Comparison of ENCODE assay signal across 22 cellular contexts in the genomic region with DNA sequence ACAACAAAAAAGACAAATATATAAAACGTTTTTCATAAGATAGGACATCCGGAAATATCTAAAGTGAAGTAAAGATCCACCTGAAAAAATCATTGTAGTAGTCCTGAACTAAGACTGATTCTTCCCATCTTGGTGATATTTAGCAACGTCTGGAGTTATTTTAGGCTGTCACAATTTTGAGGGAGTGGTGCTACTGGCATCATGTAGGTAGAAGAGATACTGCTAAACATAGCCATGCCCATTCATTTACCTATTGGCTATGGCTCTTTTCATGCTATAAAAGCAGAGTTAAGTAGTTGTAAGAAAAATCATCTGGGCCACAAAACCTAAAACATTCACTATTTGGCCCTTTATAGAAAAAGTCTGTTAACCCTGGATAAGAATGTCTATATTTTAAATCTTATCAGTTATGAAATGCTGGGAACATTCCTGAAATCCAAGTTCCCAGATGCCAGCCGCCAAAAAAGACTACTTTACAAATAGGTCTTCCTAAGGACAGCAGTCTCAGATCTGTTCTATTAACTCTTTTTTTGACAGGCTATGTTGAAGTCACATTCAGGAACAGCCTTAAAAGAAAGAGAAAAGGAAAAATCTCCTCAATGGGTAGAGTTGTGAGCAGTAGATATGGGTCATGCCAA. TPM values are rescaled to one million over a fixed set of nuclear protein-coding genes. Genes with fewer than 3 reads are reported as not detected.
DNase-seq lines count a peak whose midpoint lies in the region; ATAC-seq and TF ChIP-seq lines count a peak whose summit lies in the region.
"Had no signal": no experiment of that assay in that cellular context is flagged by ENCODE, and none has a peak within 500 bp of the region (broad histone marks: within the 10 kb centered on the region; RNA-seq: fewer than 3 reads in every experiment).

No MANE protein-coding gene starts in this region.

- 0 out of 2 replicates have a peak overlapping the region, but pooled peaks have one; percentile 24 for H2AK5ac ChIP-seq in IMR-90 (ENCODE audit: low read depth, low read length)

- H2AK9ac ChIP-seq in IMR-90 (replicated peaks; ENCODE audit: low read depth, low read length, poor library complexity): no peak overlapping the region

- H3K36me3 Mint-ChIP-seq in CD4-positive, alpha-beta memory T cell: peaks cover 3 to 9% of the 10 kb centered on the region in 2 donors
- peaks cover 3% of the 10 kb centered on the region for H3K36me3 Mint-ChIP-seq in central memory CD8-positive, alpha-beta T cell (ENCODE audit: insufficient read depth)
- H3K36me3 Mint-ChIP-seq in naive thymus-derived CD8-positive, alpha-beta T cell: peaks cover 0 to 8% (median 2%) of the 10 kb centered on the region in 3 donors
- H3K36me3 Mint-ChIP-seq in activated CD4-positive, alpha-beta memory T cell treated with anti-CD3 and anti-CD28 coated beads, Interleukin-2, amount 10 ng/mL, durations not matched to agents 7 days and 5 days (ENCODE audit: low read depth): peaks cover 16% of the 10 kb centered on the region

- H3K4me3 Mint-ChIP-seq in CD4-positive, alpha-beta memory T cell: peak overlapping the region in 1 of 8 donors; percentile 15
- no peak overlapping the region for H3K4me3 Mint-ChIP-seq in central memory CD8-positive, alpha-beta T cell
- peak overlapping the region in 4 of 10 donors; percentile 20 to 53 (median 50) for H3K4me3 Mint-ChIP-seq in naive thymus-derived CD8-positive, alpha-beta T cell
- H3K4me3 Mint-ChIP-seq in activated CD4-positive, alpha-beta memory T cell treated with anti-CD3 and anti-CD28 coated beads, Interleukin-2, amount 10 ng/mL, durations not matched to agents 7 days and 5 days: no peak overlapping the region
- H3K4me3 Mint-ChIP-seq: activated naive CD4-positive, alpha-beta T cell treated with anti-CD3 and anti-CD28 coated beads, Interleukin-2, amount 10 ng/mL, durations not matched to agents 7 days and 5 days had no signal

- H4K8ac ChIP-seq in IMR-90 (ENCODE audit: low read depth in 2 of 2, low read length in 2 of 2): peak overlapping the region in 1 of 2 experiments; percentile 43; a peak in 2 of 4 replicates

- TF ChIP-seq POLR2A in IMR-90 (IDR thresholded peaks at IDR 0.05; ENCODE audit: low read depth, low read length): no peak

- H2AFZ ChIP-seq in IMR-90 (replicated peaks; ENCODE audit: low read length, poor library complexity): no peak overlapping the region

- H3K27me3 Mint-ChIP-seq in CD4-positive, alpha-beta memory T cell: no peaks in the 10 kb centered on the region
- no peaks in the 10 kb centered on the region for H3K27me3 Mint-ChIP-seq in central memory CD8-positive, alpha-beta T cell
- H3K27me3 Mint-ChIP-seq in naive thymus-derived CD8-positive, alpha-beta T cell: no peaks in the 10 kb centered on the region
- H3K27me3 Mint-ChIP-seq in activated CD4-positive, alpha-beta memory T cell treated with anti-CD3 and anti-CD28 coated beads, Interleukin-2, amount 10 ng/mL, durations not matched to agents 7 days and 5 days: no peaks in the 10 kb centered on the region
- H3K27me3 Mint-ChIP-seq: activated naive CD4-positive, alpha-beta T cell treated with anti-CD3 and anti-CD28 coated beads, Interleukin-2, amount 10 ng/mL, durations not matched to agents 7 days and 5 days; T-cell had no signal

- peak overlapping the region; percentile 64; the same call in 1 of the 2 replicates for H3K18ac ChIP-seq in IMR-90 (ENCODE audit: low read depth, low read length)

- H3K27me3 ChIP-seq in CD4-positive, alpha-beta memory T cell (ENCODE audit: insufficient read depth, low read length): no peaks in the 10 kb centered on the region
- H3K27me3 ChIP-seq in IMR-90 (ENCODE audit: control insufficient read depth, insufficient read depth, low read length): no peaks in the 10 kb centered on the region
- H3K27me3 ChIP-seq: body of pancreas, stomach had no signal

- H3K4me1 Mint-ChIP-seq in CD4-positive, alpha-beta memory T cell: peaks cover 45 to 68% (median 58%) of the 10 kb centered on the region in 4 donors
- peaks cover 49% of the 10 kb centered on the region for H3K4me1 Mint-ChIP-seq in central memory CD8-positive, alpha-beta T cell
- H3K4me1 Mint-ChIP-seq in naive thymus-derived CD8-positive, alpha-beta T cell: peaks cover 37 to 65% (median 62%) of the 10 kb centered on the region in 4 donors
- peaks cover 19% of the 10 kb centered on the region for H3K4me1 Mint-ChIP-seq in activated CD4-positive, alpha-beta memory T cell treated with anti-CD3 and anti-CD28 coated beads, Interleukin-2, amount 10 ng/mL, durations not matched to agents 7 days and 5 days

- H2BK20ac ChIP-seq in IMR-90 (ENCODE audit: low read depth, low read length): peak overlapping the region; percentile 35; the same call in 1 of the 2 replicates

- no peak overlapping the region for H3K9ac ChIP-seq in IMR-90 (ENCODE audit: low read depth, low read length)

- H3K36me3 ChIP-seq in CD4-positive, alpha-beta memory T cell (ENCODE audit: insufficient read depth, low read length): no peaks in the 10 kb centered on the region
- H3K36me3 ChIP-seq in IMR-90 (ENCODE audit: control insufficient read depth, insufficient read depth, low read length): no peaks in the 10 kb centered on the region
- H3K36me3 ChIP-seq: prostate gland had no signal

- WGBS in IMR-90 (ENCODE audit: extremely low coverage in 2 of 2, insufficient read length in 1 of 2), 2 experiments: 100% methylated on average over 1 of the region's 4 CpGs; no CpG with 5 or more reads in 1 of the 2 experiments

- no peak overlapping the region for H3K56ac ChIP-seq in IMR-90 (ENCODE audit: extremely low read depth, insufficient read depth, low read length)

- H3K9me1 ChIP-seq in IMR-90 (ENCODE audit: insufficient read depth, low read length): peaks cover 13% of the 10 kb centered on the region

- no peak for DNase-seq in CD4-positive, alpha-beta memory T cell
- DNase-seq in IMR-90: peak; percentile 34
- no peak for DNase-seq in central memory CD8-positive, alpha-beta T cell (ENCODE audit: low spot score in 2 of 2)
- no peak for DNase-seq in naive thymus-derived CD8-positive, alpha-beta T cell
- DNase-seq in GM13976 (ENCODE audit: low spot score): no peak
- DNase-seq in activated CD4-positive, alpha-beta memory T cell treated with anti-CD3 and anti-CD28 coated beads, Interleukin-2, amount 10 ng/mL, durations not matched to agents 7 days and 5 days: no peak
- DNase-seq in ACHN: no peak
- DNase-seq: activated naive CD4-positive, alpha-beta T cell treated with anti-CD3 and anti-CD28 coated beads, Interleukin-2, amount 10 ng/mL, durations not matched to agents 7 days and 5 days; body of pancreas; COR-L47; GF-D8; Karpas-422; kidney; MV-4-11; NCI-H2171; NCI-H524 treated with DMSO at 0.1 percent for 48 hours; NK-92 treated with Interleukin-12 subunit alpha and Interleukin-12 subunit beta, amount 100 ng/mL, for 24 hours; stomach; T-cell had no signal

- TF ChIP-seq CTCF in IMR-90 (conservative IDR thresholded peaks at IDR 0.05; ENCODE audit: low read depth, low read length) (no peak), GM13976 (IDR thresholded peaks at IDR 0.05; ENCODE audit: borderline replicate concordance, control extremely low read depth, extremely low read depth, insufficient read depth, missing control alignments) (no peak)

- no peaks in the 10 kb centered on the region for H3K9me3 Mint-ChIP-seq in CD4-positive, alpha-beta memory T cell
- no peaks in the 10 kb centered on the region for H3K9me3 Mint-ChIP-seq in central memory CD8-positive, alpha-beta T cell
- H3K9me3 Mint-ChIP-seq in naive thymus-derived CD8-positive, alpha-beta T cell: peaks cover 0 to 2% (median 0%) of the 10 kb centered on the region in 9 donors
- no peaks in the 10 kb centered on the region for H3K9me3 Mint-ChIP-seq in activated CD4-positive, alpha-beta memory T cell treated with anti-CD3 and anti-CD28 coated beads, Interleukin-2, amount 10 ng/mL, durations not matched to agents 7 days and 5 days
- H3K9me3 Mint-ChIP-seq: activated naive CD4-positive, alpha-beta T cell treated with anti-CD3 and anti-CD28 coated beads, Interleukin-2, amount 10 ng/mL, durations not matched to agents 7 days and 5 days; T-cell had no signal

- peak overlapping the region; percentile 31 for H2BK5ac ChIP-seq in IMR-90 (ENCODE audit: low read depth, low read length, poor library complexity, severe bottlenecking)

- H4K20me1 ChIP-seq in IMR-90 (ENCODE audit: insufficient read depth, low read length): no peaks in the 10 kb centered on the region; the same call in 1 of the 2 replicates

- 0 out of 2 replicates have a peak overlapping the region, but pooled peaks have one; percentile 19 for H4K5ac ChIP-seq in IMR-90 (ENCODE audit: low read depth, low read length)

- no peak overlapping the region; the same call in none of the 2 replicates for H3K14ac ChIP-seq in IMR-90 (replicated peaks; ENCODE audit: low read depth, low read length)

- ATAC-seq in IMR-90 (ENCODE audit: low read depth): no peak
- ATAC-seq in central memory CD8-positive, alpha-beta T cell (replicated peaks; ENCODE audit: extremely low read depth, poor library complexity, severe bottlenecking): no peak
- no peak for ATAC-seq in naive thymus-derived CD8-positive, alpha-beta T cell
- ATAC-seq: body of pancreas, Panc1, T-cell had no signal

- H3K4me2 ChIP-seq in IMR-90 (ENCODE audit: low read depth, low read length): no peak overlapping the region; the same call in 1 of the 2 replicates

- TF ChIP-seq RAD21 in IMR-90 (IDR thresholded peaks at IDR 0.05; ENCODE audit: low read length): no peak

- dilution Hi-C loops in IMR-90 (cut with HindIII; ENCODE audit: low sequenced_read_pairs, unreplicated experiment): no loop called here

- intact Hi-C loops in CD4-positive, alpha-beta memory T cell (cut with micrococcal nuclease): no loop called here
- intact Hi-C loops in IMR-90 (cut with micrococcal nuclease): no loop called here

- H3K23ac ChIP-seq in IMR-90 (ENCODE audit: low read depth, low read length): peak overlapping the region; percentile 81; the same call in 1 of the 2 replicates

- peaks cover 51% of the 10 kb centered on the region for H3K4me1 ChIP-seq in CD4-positive, alpha-beta memory T cell (ENCODE audit: insufficient read depth, low read length)
- H3K4me1 ChIP-seq in IMR-90 (ENCODE audit: control insufficient read depth, insufficient read depth, low read length): peaks cover 21% of the 10 kb centered on the region
- H3K4me1 ChIP-seq: prostate gland had no signal

- H2BK120ac ChIP-seq in IMR-90 (ENCODE audit: low read depth, low read length): peak overlapping the region; percentile 29; the same call in 1 of the 2 replicates

- H3K4me3 ChIP-seq in CD4-positive, alpha-beta memory T cell (ENCODE audit: low read length in 2 of 2): no peak overlapping the region
- H3K4me3 ChIP-seq in IMR-90 (ENCODE audit: insufficient read depth, low read depth, low read length): no peak overlapping the region
- H3K4me3 ChIP-seq: body of pancreas, lung, prostate gland, stomach had no signal

- no peak overlapping the region for H3K4ac ChIP-seq in IMR-90 (ENCODE audit: low read depth, low read length)

- H4K91ac ChIP-seq in IMR-90 (ENCODE audit: insufficient read depth, low read depth, low read length): no peak overlapping the region

- BruUV-seq in IMR-90 (replicated peaks; lab: Mats Ljungman, UMichigan): no TSS peak

- POLR2A ChIA-PET in CD4-positive, alpha-beta memory T cell (lab: Charles Lee; ENCODE audit: partially characterized antibody): no interaction called here
- POLR2A ChIA-PET in IMR-90 (lab: Charles Lee; ENCODE audit: unreplicated experiment): no interaction called here
- POLR2A ChIA-PET in naive thymus-derived CD8-positive, alpha-beta T cell (lab: Charles Lee): no interaction called here
- POLR2A ChIA-PET in activated CD4-positive, alpha-beta memory T cell treated with anti-CD3 and anti-CD28 coated beads, Interleukin-2, amount 10 ng/mL, durations not matched to agents 7 days and 5 days (lab: Charles Lee): no interaction called here

- H2BK15ac ChIP-seq in IMR-90 (ENCODE audit: low read depth, low read length): peak overlapping the region; percentile 72; the same call in 1 of the 3 replicates

- H3K27ac Mint-ChIP-seq in CD4-positive, alpha-beta memory T cell: peak overlapping the region in 4 of 7 donors; percentile 2 to 49 (median 22)
- H3K27ac Mint-ChIP-seq in central memory CD8-positive, alpha-beta T cell (ENCODE audit: low read depth): peak overlapping the region; percentile 29
- peak overlapping the region in 7 of 10 donors; percentile 6 to 73 (median 27) for H3K27ac Mint-ChIP-seq in naive thymus-derived CD8-positive, alpha-beta T cell
- H3K27ac Mint-ChIP-seq in activated CD4-positive, alpha-beta memory T cell treated with anti-CD3 and anti-CD28 coated beads, Interleukin-2, amount 10 ng/mL, durations not matched to agents 7 days and 5 days: no peak overlapping the region
- H3K27ac Mint-ChIP-seq: activated naive CD4-positive, alpha-beta T cell treated with anti-CD3 and anti-CD28 coated beads, Interleukin-2, amount 10 ng/mL, durations not matched to agents 7 days and 5 days had no signal

- no peak overlapping the region for H3K27ac ChIP-seq in CD4-positive, alpha-beta memory T cell (ENCODE audit: low read depth, low read length)
- no peak overlapping the region for H3K27ac ChIP-seq in IMR-90 (ENCODE audit: insufficient read depth, low read length)
- H3K27ac ChIP-seq: prostate gland, stomach had no signal

- CTCF ChIA-PET in CD4-positive, alpha-beta memory T cell (lab: Charles Lee; ENCODE audit: partially characterized antibody): interaction anchor here (2.9 kb wide), 1 partner anchor 18 kb away, joined by 15 read pairs; no protein-coding TSS in a partner anchor
- CTCF ChIA-PET in IMR-90 (lab: Yijun Ruan, JAX): no interaction called here
- CTCF ChIA-PET in activated CD4-positive, alpha-beta memory T cell treated with anti-CD3 and anti-CD28 coated beads, Interleukin-2, amount 10 ng/mL, durations not matched to agents 7 days and 5 days (lab: Charles Lee): interaction anchor here (0.9 kb wide), 1 partner anchor 399 kb away, joined by 3 read pairs; no protein-coding TSS in a partner anchor

- no peaks in the 10 kb centered on the region for H3K9me3 ChIP-seq in CD4-positive, alpha-beta memory T cell (ENCODE audit: control insufficient read depth in 1 of 2, low read length in 2 of 2)
- H3K9me3 ChIP-seq in IMR-90 (ENCODE audit: control insufficient read depth, insufficient read depth, low read length): no peaks in the 10 kb centered on the region
- H3K9me3 ChIP-seq: body of pancreas, prostate gland, stomach had no signal

- in situ Hi-C loops in IMR-90 (cut with MboI; ENCODE audit: low sequenced_read_pairs) (no loop called here), GM13976 (cut with MboI; ENCODE audit: low sequenced_read_pairs, unreplicated experiment) (no loop called here), ACHN (cut with HindIII; ENCODE audit: low pct_ligation_motif_present, low pct_unique_long_range_greater_than_20kb, low sequenced_read_pairs) (no loop called here)

- peaks cover 37 to 68% of the 10 kb centered on the region in 2 experiments for H3K79me1 ChIP-seq in IMR-90 (ENCODE audit: low read depth in 1 of 2, low read length in 2 of 2)

RNA-seq across cellular contexts. Expression of gene RAPGEF6, which starts 27.0 kb away (rescaled TPM):
- total RNA-seq in CD4-positive, alpha-beta memory T cell: 100 to 1,000 TPM; 114 to 121 TPM
- polyA plus RNA-seq in CD4-positive, alpha-beta memory T cell: 10 to 100 TPM; 18.0 to 31.8 TPM
- total RNA-seq in IMR-90 (2012; rRNA removed): 18.8 and 30.3 TPM in 2 replicates
- 5.1 and 5.8 TPM in 2 replicates for polyA plus RNA-seq in IMR-90 (2012; rRNA removed)
- polyA plus RNA-seq in IMR-90 (2012; cell fraction: cytosol; rRNA removed): 1.2 and 1.6 TPM in 2 replicates
- 2.1 and 15.4 TPM in 2 replicates for polyA plus RNA-seq in IMR-90 (2012; cell fraction: nucleus; rRNA removed; ENCODE audit: low replicate concordance)
- 100 to 1,000 TPM; 121 to 131 TPM for total RNA-seq in naive thymus-derived CD8-positive, alpha-beta T cell
- 10 to 100 TPM; 30.7 to 39.9 (median 34.8) TPM for polyA plus RNA-seq in naive thymus-derived CD8-positive, alpha-beta T cell
- total RNA-seq in activated CD4-positive, alpha-beta memory T cell treated with anti-CD3 and anti-CD28 coated beads, Interleukin-2, amount 10 ng/mL, durations not matched to agents 7 days and 5 days: 10 to 100 TPM; 40.7 to 44.5 TPM
